In genomic region chr19:48674921-48675824, GRCh38 we compare ENCODE assay signal across 1 cellular context.
TF ChIP-seq lines count a peak whose summit lies in the region.

No MANE protein-coding gene starts in this region.

TF ChIP-seq in K562, 482 proteins besides CTCF, POLR2A, EP300 and RAD21 (continued from another document):
- TF ChIP-seq ZBTB40 (IDR thresholded peaks at IDR 0.05) (no peak), ZBTB40 (CRISPR knock-in tag; IDR thresholded peaks at IDR 0.05) (no peak), CTBP1 (IDR thresholded peaks at IDR 0.05; ENCODE audit: borderline replicate concordance) (peak; percentile 56; the same call in 1 of the 2 replicates), CEBPG (CRISPR knock-in tag; IDR thresholded peaks at IDR 0.05) (no peak), CEBPG (tag; conservative IDR thresholded peaks at IDR 0.05 in 1 of 2, IDR thresholded peaks at IDR 0.05 in 1 of 2) (no peak), TAF7 (tag; IDR thresholded peaks at IDR 0.05) (no peak), CBFA2T2 (conservative IDR thresholded peaks at IDR 0.05) (no peak), EGR1 (conservative IDR thresholded peaks at IDR 0.05) (peak; percentile 46), MCM3 (IDR thresholded peaks at IDR 0.05) (no peak), CGGBP1 (CRISPR knock-in tag; IDR thresholded peaks at IDR 0.05) (no peak), TARDBP (IDR thresholded peaks at IDR 0.05) (no peak), GATAD2B (IDR thresholded peaks at IDR 0.05; ENCODE audit: borderline replicate concordance) (no peak)
